In genomic region chr11:77113382-77114088, GRCh38 we compare ENCODE assay signal across 8 cellular contexts. TPM values are rescaled to one million over a fixed set of nuclear protein-coding genes. Genes with fewer than 3 reads are reported as not detected.
A peak's percentile ranks its signal among the peaks of the same experiment; 100 is the strongest.
DNase-seq lines count a peak whose midpoint lies in the region; ATAC-seq and TF ChIP-seq lines count a peak whose summit lies in the region.

No MANE protein-coding gene starts in this region.

- H3K4me3 ChIP-seq in NB4 (ENCODE audit: low read depth, low read length) = no peak overlapping the region

- no peak for TF ChIP-seq POLR2A in NB4 (IDR thresholded peaks at IDR 0.05; ENCODE audit: extremely low read depth, insufficient read length)

- H3K4me3 Mint-ChIP-seq in activated naive CD4-positive, alpha-beta T cell treated with anti-CD3 and anti-CD28 coated beads for 36 hours = no peak overlapping the region
- no peak overlapping the region for H3K4me3 Mint-ChIP-seq in nephron progenitor cell

- peak overlapping the region; percentile 18 for H3K27ac Mint-ChIP-seq in activated naive CD4-positive, alpha-beta T cell treated with anti-CD3 and anti-CD28 coated beads for 36 hours
- H3K27ac Mint-ChIP-seq in nephron progenitor cell = no peak overlapping the region

- H3K36me3 Mint-ChIP-seq in activated naive CD4-positive, alpha-beta T cell treated with anti-CD3 and anti-CD28 coated beads for 36 hours (ENCODE audit: low read depth) = no peaks in the 10 kb centered on the region
- H3K36me3 Mint-ChIP-seq in nephron progenitor cell (ENCODE audit: low read depth) = no peaks in the 10 kb centered on the region

- no peak for ATAC-seq in GM19035 (IDR thresholded peaks at IDR 0.05; ENCODE audit: unreplicated experiment)

- DNase-seq in activated naive CD4-positive, alpha-beta T cell treated with anti-CD3 and anti-CD28 coated beads for 36 hours = peak; percentile 56
- DNase-seq in activated naive CD4-positive, alpha-beta T cell treated with anti-CD3 and anti-CD28 coated beads, Interleukin-2, amount 50 U/mL, for 16 hours = no peak
- DNase-seq in NB4 (ENCODE audit: low read depth) (peak; percentile 38), T47D (ENCODE audit: low read depth in 1 of 2, low spot score in 1 of 2) (peak; percentile 69 to 88), nephron progenitor cell (peak; percentile 56), HK-2 (ENCODE audit: unreplicated experiment) (no peak), amniotic stem cell (lab: John Stamatoyannopoulos, UW) (no peak)

- intact Hi-C loops in activated naive CD4-positive, alpha-beta T cell treated with anti-CD3 and anti-CD28 coated beads for 36 hours (cut with micrococcal nuclease) = loop anchor here (1.0 kb wide), 1 partner anchor 66 kb away; no protein-coding TSS in a partner anchor

- no peaks in the 10 kb centered on the region for H3K4me1 Mint-ChIP-seq in activated naive CD4-positive, alpha-beta T cell treated with anti-CD3 and anti-CD28 coated beads for 36 hours (ENCODE audit: low read depth)
- peaks cover 27% of the 10 kb centered on the region for H3K4me1 Mint-ChIP-seq in nephron progenitor cell

- TF ChIP-seq CTCF in NB4 (IDR thresholded peaks at IDR 0.05; ENCODE audit: low read depth, low read length) (peak; percentile 73), nephron progenitor cell (IDR thresholded peaks at IDR 0.05) (peak; percentile 58)

- in situ Hi-C loops in T47D (cut with HindIII; ENCODE audit: low pct_unique_long_range_greater_than_20kb, low sequenced_read_pairs) = no loop called here

- H3K27me3 Mint-ChIP-seq in activated naive CD4-positive, alpha-beta T cell treated with anti-CD3 and anti-CD28 coated beads for 36 hours (ENCODE audit: low read depth) = no peaks in the 10 kb centered on the region
- H3K27me3 Mint-ChIP-seq in nephron progenitor cell (ENCODE audit: low read depth, poor library complexity) = peaks cover 2% of the 10 kb centered on the region

- H3K9me3 Mint-ChIP-seq in activated naive CD4-positive, alpha-beta T cell treated with anti-CD3 and anti-CD28 coated beads for 36 hours = no peaks in the 10 kb centered on the region
- H3K9me3 Mint-ChIP-seq in nephron progenitor cell = no peaks in the 10 kb centered on the region

- CTCF ChIA-PET in activated naive CD4-positive, alpha-beta T cell treated with anti-CD3 and anti-CD28 coated beads for 36 hours (lab: Charles Lee) = interaction anchor here (0.6 to 3.2 kb wide), 5 partner anchors 22 to 465 kb away, joined by 3 to 12 read pairs (median 7); no protein-coding TSS in a partner anchor

RNA-seq across cellular contexts. Expression of gene OMP, which starts 10.9 kb away (rescaled TPM):
- not detected for total RNA-seq in activated naive CD4-positive, alpha-beta T cell treated with anti-CD3 and anti-CD28 coated beads for 36 hours

RNA-seq across cellular contexts. Expression of gene MYO7A, which starts 14.5 kb away (rescaled TPM):
- total RNA-seq in activated naive CD4-positive, alpha-beta T cell treated with anti-CD3 and anti-CD28 coated beads for 36 hours = not detected

RNA-seq across cellular contexts. Expression of gene CAPN5, which starts 46.8 kb away (rescaled TPM):
- total RNA-seq in activated naive CD4-positive, alpha-beta T cell treated with anti-CD3 and anti-CD28 coated beads for 36 hours = 1 to 10 TPM in 1 of 2 experiments, under 1 TPM in 1; 0.79 to 1.5 TPM

Comparison
In these comparisons a context has a peak if more than half of its experiments do, and no peak if none do; other contexts are left out.
1. DNase-seq: peak in activated naive CD4-positive, alpha-beta T cell treated with anti-CD3 and anti-CD28 coated beads for 36 hours (single experiment), NB4 (single experiment), T47D (2 of 2) and nephron progenitor cell (single experiment); none in activated naive CD4-positive, alpha-beta T cell treated with anti-CD3 and anti-CD28 coated beads, Interleukin-2, amount 50 U/mL, for 16 hours (single experiment), HK-2 (single experiment) and amniotic stem cell (single experiment).